ENCODE assay signal across 8 cellular contexts in genomic region chr19:38852231-38853044, GRCh38. TPM values are rescaled to one million over a fixed set of nuclear protein-coding genes. Genes with fewer than 3 reads are reported as not detected.
DNase-seq lines count a peak whose midpoint lies in the region; ATAC-seq and TF ChIP-seq lines count a peak whose summit lies in the region.

No MANE protein-coding gene starts in this region.

- peaks cover 11% of the 10 kb centered on the region; the same call in 1 of the 2 replicates for H3K4me1 ChIP-seq in GM23338 (ENCODE audit: insufficient read depth)
- H3K4me1 ChIP-seq in uterus, result peaks cover 1 to 19% of the 10 kb centered on the region in 2 donors

- H3K36me3 ChIP-seq in GM23338 (ENCODE audit: insufficient read depth), result peaks cover 6% of the 10 kb centered on the region
- no peaks in the 10 kb centered on the region for H3K36me3 ChIP-seq in uterus

- peaks cover 33% of the 10 kb centered on the region for H3K27me3 Mint-ChIP-seq in GM23338 (ENCODE audit: insufficient read depth, low read depth, poor library complexity)

- no peaks in the 10 kb centered on the region for H3K9me2 ChIP-seq in GM23338 (ENCODE audit: insufficient read depth)

- H3K9me3 Mint-ChIP-seq in GM23338, result peaks cover 23% of the 10 kb centered on the region

- intact Hi-C loops in uterus (cut with DNase I; ENCODE audit: low total_unique reads), result no loop called here

- H2AFZ ChIP-seq in GM23338, result peak overlapping the region; percentile 92

- H3K4me2 ChIP-seq in GM23338, result peak overlapping the region; percentile 96

- H3K27ac ChIP-seq in GM23338 (ENCODE audit: low read depth) (peak overlapping the region; percentile 93), uterus (peak overlapping the region; percentile 98 to 99)

- ATAC-seq in GM23338 (no peak), GM19023 (IDR thresholded peaks at IDR 0.05; ENCODE audit: unreplicated experiment) (no peak)

- H3K4me3 Mint-ChIP-seq in GM23338, result peak overlapping the region; percentile 89

- H3K4me3 ChIP-seq in GM23338 (peak overlapping the region; percentile 54), uterus (peak overlapping the region; percentile 78 to 79)

- H3K4me1 Mint-ChIP-seq in GM23338, result peaks cover 21% of the 10 kb centered on the region

- H3K27me3 ChIP-seq in GM23338 (ENCODE audit: insufficient read depth) (no peaks in the 10 kb centered on the region), uterus (no peaks in the 10 kb centered on the region)

- peaks cover 18% of the 10 kb centered on the region for H3K79me2 ChIP-seq in GM23338 (replicated peaks; ENCODE audit: insufficient read depth)

- peaks cover 23% of the 10 kb centered on the region for H3F3A ChIP-seq in GM23338 (replicated peaks; ENCODE audit: low read depth)

- TF ChIP-seq POLR2A in uterus (IDR thresholded peaks at IDR 0.05), result no peak

- TF ChIP-seq CTCF in GM23338 (conservative IDR thresholded peaks at IDR 0.05; ENCODE audit: low read depth in 2 of 2) (no peak), uterus (IDR thresholded peaks at IDR 0.05) (no peak)

- peak; percentile 91 for DNase-seq in 8988T
- DNase-seq in GM23338 (ENCODE audit: low spot score), result peak; percentile 78
- peak; percentile 18 for DNase-seq in SIG-M5 (lab: John Stamatoyannopoulos, UW)
- peak; percentile 60 for DNase-seq in activated naive CD4-positive, alpha-beta T cell treated with anti-CD3 and anti-CD28 coated beads, Interleukin-2, amount 50 U/mL, for 16 hours
- peak; percentile 38 for DNase-seq in globus pallidus (ENCODE audit: low spot score)
- peak; percentile 61 for DNase-seq in occipital lobe (lab: John Stamatoyannopoulos, UW)
- peak; percentile 63 to 70 for DNase-seq in uterus

- no peaks in the 10 kb centered on the region for H3K9me3 ChIP-seq in uterus

- H3K27ac Mint-ChIP-seq in GM23338, result peak overlapping the region; percentile 80

- peaks cover 12% of the 10 kb centered on the region for H4K20me1 ChIP-seq in GM23338 (replicated peaks; ENCODE audit: insufficient read depth)

- H3K36me3 Mint-ChIP-seq in GM23338 (ENCODE audit: low read depth), result peaks cover 29% of the 10 kb centered on the region

TF ChIP-seq in GM23338, 12 proteins besides CTCF, POLR2A, EP300 and RAD21:
- TF ChIP-seq CREB1 (CRISPR knock-in tag; IDR thresholded peaks at IDR 0.05; ENCODE audit: low read depth), result peak; percentile 20; the same call in 1 of the 2 replicates
- peak; percentile 13; the same call in 1 of the 2 replicates for TF ChIP-seq POLR2AphosphoS5 (IDR thresholded peaks at IDR 0.05; ENCODE audit: low read depth)
- no peak for TF ChIP-seq EZH2phosphoT487 (IDR thresholded peaks at IDR 0.05; ENCODE audit: unreplicated experiment)
TF ChIP-seq in GM23338: peak in this region for 2.

RNA-seq across cellular contexts. Expression of gene HNRNPL, which starts 2.7 kb away (rescaled TPM):
- 491 and 580 TPM in 2 replicates for total RNA-seq in GM23338 (2014; rRNA removed; shearing (Covaris generic))
- 664 and 836 TPM in 2 replicates for polyA plus RNA-seq in GM23338 (2016; fragmentation: Nextera tagmentation; extraction: Ambion mirVana)
- total RNA-seq in occipital lobe (350 TPM), uterus (100 to 1,000 TPM in 2 of 4 donors, 10 to 100 TPM in 2; 65.8 to 353 (median 177) TPM)

RNA-seq across cellular contexts. Expression of gene ECH1, which starts 20.8 kb away (rescaled TPM):
- 66.2 and 79.9 TPM in 2 replicates for total RNA-seq in GM23338 (2014; rRNA removed; shearing (Covaris generic))
- 186 and 193 TPM in 2 replicates for polyA plus RNA-seq in GM23338 (2016; fragmentation: Nextera tagmentation; extraction: Ambion mirVana)
- total RNA-seq in occipital lobe (12.9 TPM), uterus (100 to 1,000 TPM in 1 of 4 donors, 10 to 100 TPM in 3; 27.7 to 188 (median 70.3) TPM)

RNA-seq across cellular contexts. Expression of gene RINL, which starts 25.6 kb away (rescaled TPM):
- 11.2 and 22.4 TPM in 2 replicates for total RNA-seq in GM23338 (2014; rRNA removed; shearing (Covaris generic))
- 19.4 and 21.4 TPM in 2 replicates for polyA plus RNA-seq in GM23338 (2016; fragmentation: Nextera tagmentation; extraction: Ambion mirVana)
- total RNA-seq in occipital lobe, result 2.5 TPM
- total RNA-seq in uterus, result 100 to 1,000 TPM in 1 of 4 donors, 1 to 10 TPM in 3; 3.3 to 308 (median 5.0) TPM

RNA-seq across cellular contexts. Expression of gene LGALS4, which starts 39.7 kb away (rescaled TPM):
- total RNA-seq in GM23338 (2014; rRNA removed; shearing (Covaris generic)), result 0.87 TPM in 1 of 2 replicates, not detected in the other
- polyA plus RNA-seq in GM23338 (2016; fragmentation: Nextera tagmentation; extraction: Ambion mirVana), result not detected in 2 replicates
- 1.4 TPM for total RNA-seq in occipital lobe
- total RNA-seq in uterus, result 1 to 10 TPM in 2 of 4 donors, under 1 TPM in 1, not detected in 1; 0.51 to 4.7 (median 3.6) TPM

RNA-seq across cellular contexts. Expression of gene SIRT2, which starts 47.0 kb away (rescaled TPM):
- 8.2 and 8.4 TPM in 2 replicates for total RNA-seq in GM23338 (2014; rRNA removed; shearing (Covaris generic))
- 2.7 and 3.4 TPM in 2 replicates for polyA plus RNA-seq in GM23338 (2016; fragmentation: Nextera tagmentation; extraction: Ambion mirVana)
- 57.2 TPM for total RNA-seq in occipital lobe
- total RNA-seq in uterus, result 100 to 1,000 TPM in 2 of 4 donors, 10 to 100 TPM in 2; 46.0 to 171 (median 80.2) TPM

Comparison
In these comparisons a context has a peak if more than half of its experiments do, and no peak if none do; other contexts are left out.
1. DNase-seq: peak in every context shown above with its lines; median percentile 91 in 8988T; 78 in GM23338; 66 in uterus; 61 in occipital lobe; 60 in activated naive CD4-positive, alpha-beta T cell treated with anti-CD3 and anti-CD28 coated beads, Interleukin-2, amount 50 U/mL, for 16 hours; 38 in globus pallidus; 18 in SIG-M5.